ENCODE assay signal across 8 cellular contexts in genomic region chr10:102588875-102589274, GRCh38.
"Had no signal": no experiment of that assay in that cellular context is flagged by ENCODE, and none has a peak within 500 bp of the region (broad histone marks: within the 10 kb centered on the region; RNA-seq: fewer than 3 reads in every experiment).

No MANE protein-coding gene starts in this region.

- ATAC-seq: GM12878 had no signal

- FAIRE-seq: G401.6, GM12878, GM12891, GM12892, GM18507, GM19239 had no signal

- DNase-seq: GDM1, GF-D8 had no signal

- H3K4me3 ChIP-seq: GM12878 had no signal
